In genomic region chr1:3942416-3943122, GRCh38 we compare ENCODE assay signal across 21 cellular contexts. TPM values are rescaled to one million over a fixed set of nuclear protein-coding genes. Genes with fewer than 3 reads are reported as not detected.
DNase-seq lines count a peak whose midpoint lies in the region; ATAC-seq and TF ChIP-seq lines count a peak whose summit lies in the region.
"Had no signal": no experiment of that assay in that cellular context is flagged by ENCODE, and none has a peak within 500 bp of the region (broad histone marks: within the 10 kb centered on the region; RNA-seq: fewer than 3 reads in every experiment).

No MANE protein-coding gene starts in this region.

- DNase-seq in NCI-H1436 (lab: John Stamatoyannopoulos, UW) = peak; percentile 41
- no peak for DNase-seq in NCI-H1436 treated with DMSO at 0.1 percent for 48 hours (lab: John Stamatoyannopoulos, UW)
- peak; percentile 96 for DNase-seq in NCI-H345 treated with DMSO at 0.1 percent for 48 hours (lab: John Stamatoyannopoulos, UW; ENCODE audit: unreplicated experiment)
- peak; percentile 40 for DNase-seq in colonic mucosa
- peak; percentile 45 for DNase-seq in osteoblast (ENCODE audit: insufficient read length, low spot score, missing footprints)
- DNase-seq in kidney glomerular epithelial cell (lab: John Stamatoyannopoulos, UW) = no peak
- no peak for DNase-seq in stimulated activated CD4-positive, alpha-beta T cell treated with anti-CD3 and anti-CD28 coated beads, Interleukin-1b, Interleukin-23, amount 100 ng/mL, for 48 hours
- DNase-seq: BE2C; Calu3; effector CD4-positive, alpha-beta T cell; GF-D8; Karpas-422; NCI-H1092; NCI-H524 treated with DMSO at 0.1 percent for 48 hours; OCI-M1; small intestine had no signal

- H3K36me3 ChIP-seq in colonic mucosa (no peaks in the 10 kb centered on the region), osteoblast (ENCODE audit: insufficient read depth, low read length) (no peaks in the 10 kb centered on the region)
- H3K36me3 ChIP-seq: BE2C, SJCRH30 had no signal

- TF ChIP-seq CTCF in colonic mucosa (IDR thresholded peaks at IDR 0.05) = no peak
- TF ChIP-seq CTCF in osteoblast (IDR thresholded peaks at IDR 0.05; ENCODE audit: extremely low read depth, low read depth, low read length) = no peak

- no peaks in the 10 kb centered on the region for H4K20me1 ChIP-seq in osteoblast (ENCODE audit: insufficient read depth, low read length)

- H3K4me2 ChIP-seq in osteoblast (ENCODE audit: insufficient read depth, low read length) = no peak overlapping the region

- H3K4me1 ChIP-seq in colonic mucosa (no peaks in the 10 kb centered on the region), osteoblast (ENCODE audit: insufficient read depth, low read length) (no peaks in the 10 kb centered on the region)
- H3K4me1 ChIP-seq: BE2C had no signal

- H3K4me3 ChIP-seq in colonic mucosa (no peak overlapping the region), osteoblast (ENCODE audit: insufficient read depth, low read length) (no peak overlapping the region)
- H3K4me3 ChIP-seq: GM12878, lung, SJCRH30 had no signal

- ATAC-seq in HG03354 (IDR thresholded peaks at IDR 0.05; ENCODE audit: poor library complexity, severe bottlenecking, unreplicated experiment) = no peak
- ATAC-seq: GM12878 had no signal

- H3K79me2 ChIP-seq in osteoblast (ENCODE audit: insufficient read depth, low read length) = no peaks in the 10 kb centered on the region

- intact Hi-C loops in colonic mucosa (cut with DNase I) = no loop called here

- H3K27me3 ChIP-seq in colonic mucosa (no peaks in the 10 kb centered on the region), osteoblast (ENCODE audit: insufficient read depth, low read length) (no peaks in the 10 kb centered on the region)
- H3K27me3 ChIP-seq: BE2C, SJCRH30 had no signal

- no peak overlapping the region for H2AFZ ChIP-seq in osteoblast (ENCODE audit: low read length)

- no peaks in the 10 kb centered on the region for H3K9me3 ChIP-seq in colonic mucosa
- no peaks in the 10 kb centered on the region for H3K9me3 ChIP-seq in osteoblast (ENCODE audit: low read depth, low read length)
- H3K9me3 ChIP-seq: BE2C, SJCRH30 had no signal

- H3K27ac ChIP-seq in colonic mucosa (no peak overlapping the region), osteoblast (ENCODE audit: low read depth, low read length) (no peak overlapping the region)
- H3K27ac ChIP-seq: 22Rv1, SJCRH30 had no signal

- no peak overlapping the region for H3K9ac ChIP-seq in colonic mucosa (ENCODE audit: low read depth in 2 of 2, low read length in 2 of 2)

RNA-seq across cellular contexts. Expression of gene C1orf174, which starts 42.5 kb away (rescaled TPM):
- 10 to 100 TPM; 19.4 to 32.8 TPM for total RNA-seq in colonic mucosa
- 27.1 and 29.3 TPM in 2 replicates for total RNA-seq in osteoblast

Comparison
In these comparisons a context has a peak if more than half of its experiments do, and no peak if none do; other contexts are left out.
1. DNase-seq: peak in NCI-H1436 (single experiment), NCI-H345 treated with DMSO at 0.1 percent for 48 hours (single experiment), colonic mucosa (single experiment) and osteoblast (single experiment); none in NCI-H1436 treated with DMSO at 0.1 percent for 48 hours (single experiment), kidney glomerular epithelial cell (single experiment) and stimulated activated CD4-positive, alpha-beta T cell treated with anti-CD3 and anti-CD28 coated beads, Interleukin-1b, Interleukin-23, amount 100 ng/mL, for 48 hours (single experiment).